ENCODE assay signal across 24 cellular contexts in the genomic region with DNA sequence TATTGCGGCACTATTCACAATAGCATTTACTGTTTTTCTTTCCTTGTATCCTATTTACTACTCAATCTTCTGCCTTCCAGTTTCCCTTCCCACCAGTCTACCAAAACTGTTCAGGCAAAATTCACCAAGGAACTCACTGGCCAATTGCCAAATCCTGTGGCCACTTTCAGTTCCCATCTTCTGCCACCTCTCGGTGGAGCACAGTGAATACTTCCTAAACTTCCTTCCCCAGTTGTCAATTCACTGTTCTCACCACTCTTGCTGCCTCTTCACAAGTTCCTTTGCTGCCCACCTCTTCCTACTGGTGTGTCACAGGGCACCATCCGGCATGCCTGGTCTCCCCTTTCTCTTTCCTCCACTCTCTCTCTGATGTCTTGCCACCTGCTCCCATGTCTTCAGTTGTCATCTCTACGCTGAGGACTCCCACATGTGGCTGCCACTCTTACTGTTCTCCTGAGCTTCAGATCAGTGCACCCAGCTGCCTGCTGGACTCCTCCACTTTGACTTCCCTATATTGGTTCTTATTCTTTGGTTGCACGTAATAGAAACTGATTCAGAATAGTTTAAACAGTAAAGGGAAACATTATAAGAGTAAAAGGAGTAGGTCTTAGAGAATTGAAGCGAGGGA.
DNase-seq lines count a peak whose midpoint lies in the region; ATAC-seq and TF ChIP-seq lines count a peak whose summit lies in the region.
"Had no signal": no experiment of that assay in that cellular context is flagged by ENCODE, and none has a peak within 500 bp of the region (broad histone marks: within the 10 kb centered on the region; RNA-seq: fewer than 3 reads in every experiment).

No MANE protein-coding gene starts in this region.

- H3K14ac ChIP-seq in neuronal stem cell (ENCODE audit: low read length): no peak overlapping the region

- H3K9me3 ChIP-seq in right cardiac atrium (ENCODE audit: control insufficient read depth, low read length) (no peaks in the 10 kb centered on the region), upper lobe of right lung (no peaks in the 10 kb centered on the region), neuronal stem cell (replicated peaks in 1 of 2; ENCODE audit: control insufficient read depth in 2 of 2, insufficient read depth in 1 of 2, low read depth in 1 of 2, low read length in 2 of 2) (no peaks in the 10 kb centered on the region)
- H3K9me3 ChIP-seq: esophagus muscularis mucosa, thoracic aorta, vagina had no signal

- no peak overlapping the region for H4K8ac ChIP-seq in neuronal stem cell (ENCODE audit: low read depth, low read length)

- peak; percentile 12 for TF ChIP-seq CTCF in upper lobe of right lung (IDR thresholded peaks at IDR 0.05)

- no peak overlapping the region for H2BK120ac ChIP-seq in neuronal stem cell (ENCODE audit: low read depth, low read length)

- H3K9ac ChIP-seq in neuronal stem cell (ENCODE audit: low read depth, low read length, poor library complexity): no peak overlapping the region

- peaks cover 12% of the 10 kb centered on the region for H3K4me1 ChIP-seq in right cardiac atrium (ENCODE audit: control insufficient read depth, insufficient read depth, low read length)
- no peaks in the 10 kb centered on the region for H3K4me1 ChIP-seq in upper lobe of right lung
- no peaks in the 10 kb centered on the region for H3K4me1 ChIP-seq in neuronal stem cell (ENCODE audit: control insufficient read depth in 2 of 2, insufficient read depth in 1 of 2, low read depth in 1 of 2, low read length in 2 of 2)
- H3K4me1 ChIP-seq: vagina had no signal

- H2AFZ ChIP-seq in neuronal stem cell (ENCODE audit: low read length): no peak overlapping the region

- no peak overlapping the region for H2BK15ac ChIP-seq in neuronal stem cell (ENCODE audit: low read length)

- H3K18ac ChIP-seq in neuronal stem cell (ENCODE audit: low read length): no peak overlapping the region

- no peak overlapping the region for H2BK12ac ChIP-seq in neuronal stem cell (ENCODE audit: low read length)

- H3K79me1 ChIP-seq in neuronal stem cell (ENCODE audit: low read depth, low read length): no peaks in the 10 kb centered on the region

- H2BK5ac ChIP-seq in neuronal stem cell (ENCODE audit: low read length): no peak overlapping the region

- ATAC-seq in Right ventricle myocardium superior (ENCODE audit: poor library complexity): peak; percentile 23
- ATAC-seq in right cardiac atrium: no peak
- ATAC-seq in upper lobe of right lung: peak; percentile 85
- ATAC-seq in HG02571 (IDR thresholded peaks at IDR 0.05; ENCODE audit: unreplicated experiment): no peak
- ATAC-seq: Panc1, T-helper 17 cell had no signal

- H3K23ac ChIP-seq in neuronal stem cell (ENCODE audit: low read depth, low read length, poor library complexity): no peak overlapping the region

- H3K27ac ChIP-seq in right cardiac atrium (ENCODE audit: low read length) (no peak overlapping the region), upper lobe of right lung (no peak overlapping the region), neuronal stem cell (replicated peaks; ENCODE audit: low read length) (no peak overlapping the region)
- H3K27ac ChIP-seq: esophagus muscularis mucosa, thoracic aorta, vagina had no signal

- H3K27me3 ChIP-seq in right cardiac atrium (ENCODE audit: control insufficient read depth, insufficient read depth) (no peaks in the 10 kb centered on the region), upper lobe of right lung (no peaks in the 10 kb centered on the region), neuronal stem cell (ENCODE audit: control insufficient read depth in 3 of 3, insufficient read depth in 3 of 3, low read depth in 1 of 3, low read length in 3 of 3) (no peaks in the 10 kb centered on the region)
- H3K27me3 ChIP-seq: esophagus muscularis mucosa, vagina had no signal

- no peak overlapping the region for H3K4ac ChIP-seq in neuronal stem cell (ENCODE audit: low read length)

- H3K4me3 ChIP-seq in right cardiac atrium (ENCODE audit: low read length) (no peak overlapping the region), upper lobe of right lung (no peak overlapping the region), neuronal stem cell (ENCODE audit: low read length in 2 of 2) (no peak overlapping the region)
- H3K4me3 ChIP-seq: esophagus muscularis mucosa, thoracic aorta, vagina had no signal

- DNase-seq in Right ventricle myocardium superior (no peak), right cardiac atrium (no peak), NOMO-1 treated with dmso at 0.1 percent for 144 hours (lab: John Stamatoyannopoulos, UW; ENCODE audit: unreplicated experiment) (peak; percentile 23), globus pallidus (ENCODE audit: low spot score) (peak; percentile 16), upper lobe of right lung (no peak), neuronal stem cell (ENCODE audit: low spot score) (no peak), GOT3 (lab: John Stamatoyannopoulos, UW) (no peak)
- DNase-seq: activated CD4-positive, alpha-beta memory T cell treated with anti-CD3 and anti-CD28 coated beads, Interleukin-2, amount 10 ng/mL, durations not matched to agents 7 days and 5 days; activated CD4-positive, alpha-beta T cell treated with anti-CD3 and anti-CD28 coated beads for 1 hour; CD4-positive, alpha-beta memory T cell; cortex of kidney; DMS 273 treated with DMSO at 0.1 percent for 48 hours; EL; foreskin melanocyte; mesenchymal stem cell; NCI-H1436; NCI-H2107; NCI-H446 treated with DMSO at 0.1 percent for 48 hours; T-helper 17 cell had no signal

- H4K91ac ChIP-seq in neuronal stem cell (ENCODE audit: low read depth, low read length, poor library complexity): no peak overlapping the region

- H2AK5ac ChIP-seq in neuronal stem cell (ENCODE audit: low read depth, low read length): no peak overlapping the region

- H3K36me3 ChIP-seq in upper lobe of right lung (peaks cover 6% of the 10 kb centered on the region), neuronal stem cell (replicated peaks in 1 of 2; ENCODE audit: control insufficient read depth in 2 of 2, insufficient read depth in 2 of 2, low read length in 2 of 2) (peaks cover 11 to 50% of the 10 kb centered on the region in 2 donors)

- intact Hi-C loops in Right ventricle myocardium superior (cut with DNase I): no loop called here
- intact Hi-C loops in right cardiac atrium (cut with DNase I): no loop called here
- intact Hi-C loops in upper lobe of right lung (cut with DNase I): no loop called here

- 86% methylated on average over 6 of the region's 6 CpGs for WGBS in right cardiac atrium
- no CpG with 5 or more reads among the region's 6 CpGs for WGBS in neuronal stem cell (ENCODE audit: extremely low coverage in 2 of 2, insufficient read length in 2 of 2, insufficient replicate concordance in 1 of 2), 2 donors

- H3K4me2 ChIP-seq in neuronal stem cell (ENCODE audit: insufficient read depth, low read length, poor library complexity, severe bottlenecking): no peak overlapping the region

Comparison
In these comparisons a context has a peak if more than half of its experiments do, and no peak if none do; other contexts are left out.
1. ATAC-seq: peak in Right ventricle myocardium superior (single experiment) and upper lobe of right lung (single experiment); none in right cardiac atrium (0 of 2) and HG02571 (single experiment).
2. DNase-seq: peak in NOMO-1 treated with dmso at 0.1 percent for 144 hours (single experiment) and globus pallidus (single experiment); none in Right ventricle myocardium superior (single experiment), right cardiac atrium (0 of 3), upper lobe of right lung (single experiment), neuronal stem cell (single experiment) and GOT3 (single experiment).